20 cellular contexts compared by ENCODE assay signal in the genomic region with DNA sequence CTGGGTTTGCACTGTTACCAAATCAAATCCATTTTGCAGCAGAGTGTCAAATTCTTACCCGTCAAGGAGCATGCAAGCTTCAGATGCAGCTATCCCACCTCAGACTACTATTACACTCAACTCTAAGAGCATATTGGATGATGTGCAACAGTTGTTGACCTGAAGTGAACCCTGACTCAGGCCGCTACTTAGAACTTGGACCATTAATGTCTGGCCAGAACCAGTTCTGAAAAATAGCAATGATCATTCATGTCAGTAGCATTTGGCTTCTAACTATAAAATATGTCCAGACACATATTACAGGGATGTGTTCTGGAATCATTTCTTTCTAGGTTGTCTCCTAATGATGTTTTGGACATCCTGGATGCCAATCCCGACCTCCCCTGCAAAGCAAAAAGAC.
A peak's percentile ranks its signal among the peaks of the same experiment; 100 is the strongest.
DNase-seq lines count a peak whose midpoint lies in the region; ATAC-seq and TF ChIP-seq lines count a peak whose summit lies in the region.
"Had no signal": no experiment of that assay in that cellular context is flagged by ENCODE, and none has a peak within 500 bp of the region (broad histone marks: within the 10 kb centered on the region; RNA-seq: fewer than 3 reads in every experiment).

No MANE protein-coding gene starts in this region.

- no peak overlapping the region for H2AFZ ChIP-seq in PC-9

- no peak overlapping the region for H3K27ac Mint-ChIP-seq in mesothelial cell of epicardium

- peak overlapping the region in 1 of 2 donors; percentile 45 for H3K27ac ChIP-seq in right atrium auricular region
- no peak overlapping the region for H3K27ac ChIP-seq in uterus
- no peak overlapping the region for H3K27ac ChIP-seq in PC-9
- H3K27ac ChIP-seq: 22Rv1 had no signal

- H3K4me2 ChIP-seq in PC-9: no peak overlapping the region

- no peak for TF ChIP-seq CTCF in right atrium auricular region (IDR thresholded peaks at IDR 0.05)
- no peak for TF ChIP-seq CTCF in uterus (IDR thresholded peaks at IDR 0.05)
- TF ChIP-seq CTCF in mesothelial cell of epicardium (IDR thresholded peaks at IDR 0.05; ENCODE audit: unreplicated experiment): no peak
- no peak for TF ChIP-seq CTCF in PC-9 (conservative IDR thresholded peaks at IDR 0.05)

- no peaks in the 10 kb centered on the region for H3K27me3 Mint-ChIP-seq in mesothelial cell of epicardium (ENCODE audit: low read depth)

- H3K36me3 Mint-ChIP-seq in mesothelial cell of epicardium: no peaks in the 10 kb centered on the region
- H3K36me3 Mint-ChIP-seq: CD4-positive, alpha-beta memory T cell had no signal

- BruUV-seq in PC-9 (replicated peaks; lab: Mats Ljungman, UMichigan): no TSS peak

- H4K20me1 ChIP-seq in PC-9 (ENCODE audit: insufficient read depth): no peaks in the 10 kb centered on the region

- no peak overlapping the region for H3K4me3 ChIP-seq in right atrium auricular region
- no peak overlapping the region for H3K4me3 ChIP-seq in uterus
- no peak overlapping the region for H3K4me3 ChIP-seq in PC-9

- H3K36me3 ChIP-seq in right atrium auricular region: no peaks in the 10 kb centered on the region
- H3K36me3 ChIP-seq in uterus: no peaks in the 10 kb centered on the region
- H3K36me3 ChIP-seq in PC-9 (ENCODE audit: low read depth): no peaks in the 10 kb centered on the region

- no peak for TF ChIP-seq POLR2A in uterus (IDR thresholded peaks at IDR 0.05)

- CTCF ChIA-PET in PC-9 (lab: Charles Lee): no interaction called here

- DNase-seq in Right ventricle myocardium inferior (ENCODE audit: missing footprints) (no peak), right atrium auricular region (ENCODE audit: low spot score) (no peak), left cardiac atrium (no peak), sciatic nerve (ENCODE audit: low spot score) (no peak), uterus (peak; percentile 59 to 64), mesothelial cell of epicardium (ENCODE audit: low spot score in 2 of 2, unreplicated experiment in 2 of 2) (no peak), posterior cingulate gyrus (no peak), PC-9 (no peak)
- DNase-seq: Calu3; CD4-positive, alpha-beta memory T cell; DMS53; H7; Karpas-422; NCI-H1105 treated with DMSO at 0.1 percent for 48 hours; NCI-H2029; NCI-H2171; NCI-H748 treated with DMSO at 0.1 percent for 48 hours; OCI-M1; RPMI8226 had no signal

- no peaks in the 10 kb centered on the region for H3K9me2 ChIP-seq in PC-9 (ENCODE audit: insufficient read depth)

- H3K9me3 Mint-ChIP-seq in mesothelial cell of epicardium: no peaks in the 10 kb centered on the region

- peaks cover 14% of the 10 kb centered on the region for H3K4me1 Mint-ChIP-seq in mesothelial cell of epicardium

- H3K27me3 ChIP-seq in right atrium auricular region (no peaks in the 10 kb centered on the region), uterus (no peaks in the 10 kb centered on the region), PC-9 (ENCODE audit: insufficient read depth, low read depth) (no peaks in the 10 kb centered on the region)

- H3K79me2 ChIP-seq in PC-9 (ENCODE audit: low read depth): no peaks in the 10 kb centered on the region

- no peaks in the 10 kb centered on the region for H3F3A ChIP-seq in PC-9 (ENCODE audit: insufficient read depth, low read depth)

- intact Hi-C loops in Right ventricle myocardium inferior (cut with DNase I): no loop called here
- intact Hi-C loops in left cardiac atrium (cut with DNase I): no loop called here
- intact Hi-C loops in sciatic nerve (cut with DNase I): loop anchor here (5.0 kb wide), 1 partner anchor 975 kb away; no protein-coding TSS in a partner anchor
- intact Hi-C loops in uterus (cut with DNase I; ENCODE audit: low total_unique reads): no loop called here
- intact Hi-C loops in posterior cingulate gyrus (cut with DNase I): no loop called here
- intact Hi-C loops in PC-9 (cut with micrococcal nuclease; ENCODE audit: unreplicated experiment): no loop called here

- H3K9me3 ChIP-seq in right atrium auricular region (no peaks in the 10 kb centered on the region), uterus (no peaks in the 10 kb centered on the region), PC-9 (ENCODE audit: insufficient read depth, low read depth) (peaks cover 3% of the 10 kb centered on the region)

- H3K4me3 Mint-ChIP-seq in mesothelial cell of epicardium: no peak overlapping the region
- H3K4me3 Mint-ChIP-seq: CD4-positive, alpha-beta memory T cell had no signal

- ATAC-seq in Right ventricle myocardium inferior (peak; percentile 63), left cardiac atrium (peak; percentile 29 to 74), sciatic nerve (peak; percentile 71)

- POLR2A ChIA-PET in PC-9 (lab: Charles Lee; ENCODE audit: unreplicated experiment): no interaction called here

- H3K4me1 ChIP-seq in right atrium auricular region (no peaks in the 10 kb centered on the region), uterus (peaks cover 0 to 3% of the 10 kb centered on the region in 2 donors), PC-9 (replicated peaks; ENCODE audit: insufficient read depth) (peaks cover 11% of the 10 kb centered on the region)

Comparison
In these comparisons a context has a peak if more than half of its experiments do, and no peak if none do; other contexts are left out.
1. DNase-seq: peak in uterus (2 of 2); none in Right ventricle myocardium inferior (single experiment), right atrium auricular region (single experiment), left cardiac atrium (single experiment), sciatic nerve (single experiment), mesothelial cell of epicardium (0 of 2), posterior cingulate gyrus (0 of 10) and PC-9 (0 of 2).
2. Peak in every context shown above with its lines, with median percentiles within 50 percentile points of each other: ATAC-seq.